Comparison of ENCODE assay signal across 1 cellular context in the genomic region with DNA sequence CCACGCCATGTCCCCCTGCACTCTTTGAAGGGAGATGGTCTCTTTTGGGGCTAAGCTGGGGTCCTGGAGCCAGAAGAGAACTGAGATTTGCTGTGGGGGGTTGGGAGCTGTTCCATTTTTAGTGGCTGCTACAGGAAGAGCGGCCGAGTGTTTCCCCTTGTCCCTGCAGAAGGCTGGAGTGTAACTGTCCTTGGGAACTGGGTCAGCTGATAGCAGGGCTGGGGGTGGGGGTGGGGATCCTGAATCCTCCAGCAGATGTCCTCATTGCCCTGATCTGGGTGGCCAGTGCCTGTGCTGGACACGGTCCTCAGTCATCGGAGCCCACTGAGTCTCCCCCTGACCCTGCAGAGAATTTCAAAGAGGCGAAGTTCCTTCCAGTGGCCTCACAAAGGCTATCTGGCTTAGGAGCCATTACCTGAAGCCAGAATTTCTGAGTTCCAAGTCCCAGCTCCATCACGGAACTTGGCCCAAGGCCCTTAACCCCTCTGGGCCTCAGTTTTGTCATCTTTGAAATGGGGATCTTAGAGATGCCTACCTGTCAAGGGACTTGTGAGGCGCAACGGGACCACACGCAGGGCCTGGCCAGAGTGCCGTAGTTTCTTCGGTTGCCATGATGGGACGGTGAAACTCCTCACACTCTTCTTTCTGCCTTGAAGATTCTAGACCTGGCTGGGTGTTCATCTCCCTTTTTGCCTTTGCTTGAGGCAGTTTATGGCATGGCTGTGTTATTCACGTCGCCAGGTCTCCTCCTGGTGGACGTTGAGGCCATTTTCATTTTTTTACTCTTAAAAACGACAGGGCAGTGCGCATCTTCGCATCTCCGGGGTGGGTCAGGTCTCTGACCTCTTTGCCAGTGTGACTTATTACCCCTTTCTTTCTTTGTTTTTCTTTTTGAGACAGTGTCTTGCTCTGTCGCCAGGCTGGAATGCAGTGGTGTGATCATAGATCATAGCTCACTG.
TF ChIP-seq lines count a peak whose summit lies in the region.

No MANE protein-coding gene starts in this region.

TF ChIP-seq in K562, 482 proteins besides CTCF, POLR2A, EP300 and RAD21 (continued from another document):
- TF ChIP-seq, protein P1, sequence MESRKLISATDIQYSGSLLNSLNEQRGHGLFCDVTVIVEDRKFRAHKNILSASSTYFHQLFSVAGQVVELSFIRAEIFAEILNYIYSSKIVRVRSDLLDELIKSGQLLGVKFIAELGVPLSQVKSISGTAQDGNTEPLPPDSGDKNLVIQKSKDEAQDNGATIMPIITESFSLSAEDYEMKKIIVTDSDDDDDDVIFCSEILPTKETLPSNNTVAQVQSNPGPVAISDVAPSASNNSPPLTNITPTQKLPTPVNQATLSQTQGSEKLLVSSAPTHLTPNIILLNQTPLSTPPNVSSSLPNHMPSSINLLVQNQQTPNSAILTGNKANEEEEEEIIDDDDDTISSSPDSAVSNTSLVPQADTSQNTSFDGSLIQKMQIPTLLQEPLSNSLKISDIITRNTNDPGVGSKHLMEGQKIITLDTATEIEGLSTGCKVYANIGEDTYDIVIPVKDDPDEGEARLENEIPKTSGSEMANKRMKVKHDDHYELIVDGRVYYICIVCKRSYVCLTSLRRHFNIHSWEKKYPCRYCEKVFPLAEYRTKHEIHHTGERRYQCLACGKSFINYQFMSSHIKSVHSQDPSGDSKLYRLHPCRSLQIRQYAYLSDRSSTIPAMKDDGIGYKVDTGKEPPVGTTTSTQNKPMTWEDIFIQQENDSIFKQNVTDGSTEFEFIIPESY (CRISPR knock-in tag; IDR thresholded peaks at IDR 0.05): 0 out of 2 replicates have a peak, but pooled peaks have one; percentile 15
- 0 out of 4 replicates have a peak, but pooled peaks of 1 of the 2 experiments have one; percentile 26 for TF ChIP-seq MAZ (CRISPR knock-in tag; conservative IDR thresholded peaks at IDR 0.05 in 1 of 2, IDR thresholded peaks at IDR 0.05 in 1 of 2)
- no peak for TF ChIP-seq NCOR1 (IDR thresholded peaks at IDR 0.05)
- 0 out of 2 replicates have a peak, but pooled peaks have one; percentile 19 for TF ChIP-seq SMAD4 (CRISPR knock-in tag; conservative IDR thresholded peaks at IDR 0.05)
- TF ChIP-seq, protein P2, sequence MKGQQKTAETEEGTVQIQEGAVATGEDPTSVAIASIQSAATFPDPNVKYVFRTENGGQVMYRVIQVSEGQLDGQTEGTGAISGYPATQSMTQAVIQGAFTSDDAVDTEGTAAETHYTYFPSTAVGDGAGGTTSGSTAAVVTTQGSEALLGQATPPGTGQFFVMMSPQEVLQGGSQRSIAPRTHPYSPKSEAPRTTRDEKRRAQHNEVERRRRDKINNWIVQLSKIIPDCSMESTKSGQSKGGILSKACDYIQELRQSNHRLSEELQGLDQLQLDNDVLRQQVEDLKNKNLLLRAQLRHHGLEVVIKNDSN (CRISPR knock-in tag; IDR thresholded peaks at IDR 0.05): peak; percentile 58
- TF ChIP-seq, protein P3, sequence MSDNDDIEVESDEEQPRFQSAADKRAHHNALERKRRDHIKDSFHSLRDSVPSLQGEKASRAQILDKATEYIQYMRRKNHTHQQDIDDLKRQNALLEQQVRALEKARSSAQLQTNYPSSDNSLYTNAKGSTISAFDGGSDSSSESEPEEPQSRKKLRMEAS (CRISPR knock-in tag; IDR thresholded peaks at IDR 0.05): 0 out of 2 replicates have a peak, but pooled peaks have one; percentile 19
- TF ChIP-seq BCOR (IDR thresholded peaks at IDR 0.05): peak; percentile 97
- no peak for TF ChIP-seq HSF4 (CRISPR knock-in tag; IDR thresholded peaks at IDR 0.05; ENCODE audit: borderline replicate concordance)
- peak; percentile 95 for TF ChIP-seq RBM25 (IDR thresholded peaks at IDR 0.05; ENCODE audit: low read depth, low read length, severe bottlenecking)
- TF ChIP-seq ADNP (tag; IDR thresholded peaks at IDR 0.05): peak; percentile 57; the same call in 1 of the 2 replicates
- no peak for TF ChIP-seq MED1 (CRISPR knock-in tag; IDR thresholded peaks at IDR 0.05; ENCODE audit: borderline replicate concordance)
- TF ChIP-seq, protein P4, sequence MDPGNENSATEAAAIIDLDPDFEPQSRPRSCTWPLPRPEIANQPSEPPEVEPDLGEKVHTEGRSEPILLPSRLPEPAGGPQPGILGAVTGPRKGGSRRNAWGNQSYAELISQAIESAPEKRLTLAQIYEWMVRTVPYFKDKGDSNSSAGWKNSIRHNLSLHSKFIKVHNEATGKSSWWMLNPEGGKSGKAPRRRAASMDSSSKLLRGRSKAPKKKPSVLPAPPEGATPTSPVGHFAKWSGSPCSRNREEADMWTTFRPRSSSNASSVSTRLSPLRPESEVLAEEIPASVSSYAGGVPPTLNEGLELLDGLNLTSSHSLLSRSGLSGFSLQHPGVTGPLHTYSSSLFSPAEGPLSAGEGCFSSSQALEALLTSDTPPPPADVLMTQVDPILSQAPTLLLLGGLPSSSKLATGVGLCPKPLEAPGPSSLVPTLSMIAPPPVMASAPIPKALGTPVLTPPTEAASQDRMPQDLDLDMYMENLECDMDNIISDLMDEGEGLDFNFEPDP (CRISPR knock-in tag; IDR thresholded peaks at IDR 0.05): no peak
- TF ChIP-seq NFIC (IDR thresholded peaks at IDR 0.05): peak; percentile 36; the same call in 1 of the 2 replicates
- no peak for TF ChIP-seq HNRNPUL1 (IDR thresholded peaks at IDR 0.05; ENCODE audit: low read length)
